17 cellular contexts compared by ENCODE assay signal in genomic region chr3:98655666-98656065, GRCh38.
DNase-seq lines count a peak whose midpoint lies in the region; ATAC-seq and TF ChIP-seq lines count a peak whose summit lies in the region.
"Had no signal": no experiment of that assay in that cellular context is flagged by ENCODE, and none has a peak within 500 bp of the region (broad histone marks: within the 10 kb centered on the region; RNA-seq: fewer than 3 reads in every experiment).

No MANE protein-coding gene starts in this region.

- in situ Hi-C loops in GM23248 (cut with MboI) (no loop called here), brain microvascular endothelial cell (cut with HindIII; ENCODE audit: low pct_ligation_motif_present, low sequenced_read_pairs) (no loop called here)

- H4K20me1 ChIP-seq in GM23248 (ENCODE audit: insufficient read depth) = no peaks in the 10 kb centered on the region

- no peaks in the 10 kb centered on the region for H3F3A ChIP-seq in GM23248 (ENCODE audit: insufficient read depth)

- H3K4me1 ChIP-seq in GM23248 (ENCODE audit: insufficient read depth) = no peaks in the 10 kb centered on the region

- no peak overlapping the region for H3K4me3 ChIP-seq in GM23248
- H3K4me3 ChIP-seq in brain microvascular endothelial cell (ENCODE audit: low read depth, low read length) = no peak overlapping the region
- H3K4me3 ChIP-seq: esophagus squamous epithelium, lung had no signal

- H3K79me2 ChIP-seq in GM23248 (ENCODE audit: insufficient read depth) = no peaks in the 10 kb centered on the region

- H3K36me3 ChIP-seq in GM23248 (ENCODE audit: low read depth) (no peaks in the 10 kb centered on the region), brain microvascular endothelial cell (replicated peaks) (no peaks in the 10 kb centered on the region)
- H3K36me3 ChIP-seq: esophagus squamous epithelium had no signal

- 4 to 12% methylated on average over 3 of the region's 3 CpGs for WGBS in GM23248 (ENCODE audit: low coverage in 1 of 2, low lambda C conversion rate in 2 of 2, missing lambda C conversion rate in 2 of 2), 2 experiments

- no peaks in the 10 kb centered on the region for H3K9me2 ChIP-seq in GM23248 (ENCODE audit: insufficient read depth)

- H3K27me3 ChIP-seq in GM23248 (replicated peaks; ENCODE audit: insufficient read depth) = peaks cover 27% of the 10 kb centered on the region
- no peaks in the 10 kb centered on the region for H3K27me3 ChIP-seq in brain microvascular endothelial cell (replicated peaks)

- no peak for TF ChIP-seq CTCF in brain microvascular endothelial cell (IDR thresholded peaks at IDR 0.05; ENCODE audit: low read depth, low read length, missing control alignments)

- no peak overlapping the region for H3K4me2 ChIP-seq in GM23248 (ENCODE audit: unreplicated experiment)

- DNase-seq in AG08396 (ENCODE audit: low spot score) (peak; percentile 68), GM23248 (peak; percentile 64), brain microvascular endothelial cell (peak; percentile 83), iris pigment epithelial cell (ENCODE audit: low read depth) (peak; percentile 87), T-helper 2 cell (no peak), NCI-H2107 treated with DMSO at 0.1 percent for 48 hours (lab: John Stamatoyannopoulos, UW; ENCODE audit: unreplicated experiment) (no peak), mesenteric fat pad (ENCODE audit: low spot score) (no peak)
- DNase-seq: activated B cell treated with CpG ODN at 0.5 μM for 24 hours; activated CD8-positive, alpha-beta memory T cell treated with anti-CD3 and anti-CD28 coated beads for 24 hours; amniotic stem cell; esophagus squamous epithelium; NCI-H187; NCI-H526 treated with DMSO at 0.1 percent for 48 hours; T-helper 1 cell had no signal

- H3K9ac ChIP-seq in GM23248 = no peak overlapping the region

- H3K27ac ChIP-seq in GM23248 (no peak overlapping the region), brain microvascular endothelial cell (no peak overlapping the region)
- H3K27ac ChIP-seq: esophagus squamous epithelium had no signal

- H2AFZ ChIP-seq in GM23248 = no peak overlapping the region

- no peak for ATAC-seq in GM21360 (IDR thresholded peaks at IDR 0.05; ENCODE audit: unreplicated experiment)
- ATAC-seq: Panc1 had no signal

- no peaks in the 10 kb centered on the region for H3K9me3 ChIP-seq in GM23248 (ENCODE audit: low read depth)
- H3K9me3 ChIP-seq: esophagus squamous epithelium had no signal

Comparison
In these comparisons a context has a peak if more than half of its experiments do, and no peak if none do; other contexts are left out.
1. DNase-seq: peak in AG08396 (single experiment), GM23248 (single experiment), brain microvascular endothelial cell (single experiment) and iris pigment epithelial cell (single experiment); none in T-helper 2 cell (0 of 5), NCI-H2107 treated with DMSO at 0.1 percent for 48 hours (single experiment) and mesenteric fat pad (single experiment).